7 cellular contexts compared by ENCODE assay signal in the genomic region with DNA sequence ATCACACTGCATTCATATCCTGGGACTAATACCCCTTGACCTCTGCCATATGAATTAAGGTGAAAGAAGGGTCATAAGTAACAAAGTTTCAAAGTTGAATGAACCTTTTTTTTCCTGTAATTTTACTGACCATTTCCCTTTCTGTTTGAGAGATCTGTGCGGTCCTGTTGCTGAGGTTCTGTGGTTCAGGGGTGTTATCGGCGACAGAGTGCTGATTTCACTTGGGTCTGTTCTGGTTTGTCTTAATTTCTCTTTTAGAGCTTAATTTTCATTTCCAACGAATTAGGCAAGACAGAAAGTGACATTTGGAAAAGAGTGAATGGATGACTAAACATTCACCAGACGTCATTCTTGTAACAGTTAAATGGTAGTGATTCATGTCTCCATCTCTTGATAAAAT.
DNase-seq lines count a peak whose midpoint lies in the region; TF ChIP-seq lines count a peak whose summit lies in the region.
"Not testable (repeated sequence)": the region's sequence is repeated elsewhere in the genome, so short reads cannot be mapped to it uniquely, and the experiment has no call there.

No MANE protein-coding gene starts in this region.

- 44% methylated on average over 4 of the region's 5 CpGs for WGBS in SK-N-SH (ENCODE audit: low lambda C conversion rate)
- no CpG with 5 or more reads among the region's 5 CpGs for WGBS in mesenchymal stem cell

- not testable (repeated sequence) for H3K23ac ChIP-seq in mesenchymal stem cell (ENCODE audit: low read length in 2 of 2)

- H4K20me1 ChIP-seq in SK-N-SH (ENCODE audit: insufficient read depth), result peaks cover 21% of the 10 kb centered on the region

- not testable (repeated sequence) for H2BK120ac ChIP-seq in mesenchymal stem cell (ENCODE audit: low read depth, low read length)

- 0 out of 2 replicates have a peak overlapping the region, but pooled peaks have one; percentile 3 for H3K9ac ChIP-seq in SK-N-SH
- H3K9ac ChIP-seq in mesenchymal stem cell (ENCODE audit: low read length), result peak overlapping the region; percentile 61

- H3K27ac Mint-ChIP-seq in HFFc6, result peak overlapping the region; percentile 59
- peak overlapping the region; percentile 48 for H3K27ac Mint-ChIP-seq in activated CD4-positive, alpha-beta memory T cell treated with anti-CD3 and anti-CD28 coated beads, Interleukin-2, amount 10 ng/mL, durations not matched to agents 7 days and 5 days

- not testable (repeated sequence) for DNase-seq in HFFc6; SK-N-SH; activated CD4-positive, alpha-beta memory T cell treated with anti-CD3 and anti-CD28 coated beads, Interleukin-2, amount 10 ng/mL, durations not matched to agents 7 days and 5 days; breast epithelium (ENCODE audit: low spot score in 2 of 2); mesenchymal stem cell
- DNase-seq in activated naive CD4-positive, alpha-beta T cell treated with Interleukin-2 at 50 U/mL for 16 hours, result peak; percentile 48
- DNase-seq in stimulated activated CD4-positive, alpha-beta T cell treated with anti-CD3 and anti-CD28 coated beads, Interleukin-2, amount 100 ng/mL, for 24 hours, result peak; percentile 41 to 54

- intact Hi-C loops in breast epithelium (cut with DNase I; ENCODE audit: low total_unique reads), result not testable (repeated sequence)

- not testable (repeated sequence) for H3K79me1 ChIP-seq in mesenchymal stem cell (replicated peaks; ENCODE audit: low read length, poor library complexity, severe bottlenecking)

- not testable (repeated sequence) for H2AK5ac ChIP-seq in mesenchymal stem cell (ENCODE audit: low read length, severe bottlenecking)

- TF ChIP-seq RAD21 in SK-N-SH (IDR thresholded peaks at IDR 0.05; ENCODE audit: low read length), result not testable (repeated sequence)

- not testable (repeated sequence) for H3K4ac ChIP-seq in mesenchymal stem cell (ENCODE audit: low read depth in 1 of 2, low read length in 2 of 2)

- H3K36me3 ChIP-seq in SK-N-SH (replicated peaks in 1 of 2; ENCODE audit: control insufficient read depth in 1 of 2, insufficient read depth in 2 of 2, low read length in 1 of 2); breast epithelium; mesenchymal stem cell (ENCODE audit: control insufficient read depth in 1 of 2, insufficient read depth in 2 of 2, low read depth in 1 of 2, low read length in 2 of 2): not testable (repeated sequence)

- H2BK5ac ChIP-seq in mesenchymal stem cell (ENCODE audit: low read depth, low read length, poor library complexity, severe bottlenecking), result not testable (repeated sequence)

- not testable (repeated sequence) for H4K91ac ChIP-seq in mesenchymal stem cell (ENCODE audit: low read length)

- TF ChIP-seq CTCF in HFFc6 (IDR thresholded peaks at IDR 0.05); SK-N-SH (IDR thresholded peaks at IDR 0.05); breast epithelium (IDR thresholded peaks at IDR 0.05): not testable (repeated sequence)

- H3K4me1 ChIP-seq in SK-N-SH (ENCODE audit: control insufficient read depth in 1 of 2, insufficient read depth in 2 of 2, low read depth in 1 of 2, low read length in 1 of 2); breast epithelium; mesenchymal stem cell (ENCODE audit: control insufficient read depth, insufficient read depth, low read depth, low read length): not testable (repeated sequence)

- not testable (repeated sequence) for H3K27me3 ChIP-seq in SK-N-SH (ENCODE audit: insufficient read depth); breast epithelium; mesenchymal stem cell (ENCODE audit: control insufficient read depth in 1 of 2, insufficient read depth in 1 of 2, low read length in 2 of 2)

- not testable (repeated sequence) for H3K14ac ChIP-seq in mesenchymal stem cell (ENCODE audit: low read length in 2 of 2)

- H3K9me3 ChIP-seq in SK-N-SH; breast epithelium; mesenchymal stem cell (ENCODE audit: control insufficient read depth, low read length): not testable (repeated sequence)

- not testable (repeated sequence) for H2AFZ ChIP-seq in SK-N-SH (ENCODE audit: low read depth); mesenchymal stem cell (ENCODE audit: low read depth, low read length)

- not testable (repeated sequence) for H3K4me3 Mint-ChIP-seq in HFFc6
- H3K4me3 Mint-ChIP-seq in activated CD4-positive, alpha-beta memory T cell treated with anti-CD3 and anti-CD28 coated beads, Interleukin-2, amount 10 ng/mL, durations not matched to agents 7 days and 5 days, result peak overlapping the region; percentile 30

- H2BK12ac ChIP-seq in mesenchymal stem cell (ENCODE audit: low read length in 2 of 2), result not testable (repeated sequence)

- not testable (repeated sequence) for H4K8ac ChIP-seq in mesenchymal stem cell (ENCODE audit: low read length)

- not testable (repeated sequence) for TF ChIP-seq EP300 in SK-N-SH (IDR thresholded peaks at IDR 0.05; ENCODE audit: borderline replicate concordance in 1 of 2, low read depth in 1 of 2, low read length in 1 of 2)

- POLR2A ChIA-PET in SK-N-SH (lab: Yijun Ruan, JAX); activated CD4-positive, alpha-beta memory T cell treated with anti-CD3 and anti-CD28 coated beads, Interleukin-2, amount 10 ng/mL, durations not matched to agents 7 days and 5 days (lab: Charles Lee): not testable (repeated sequence)

- H3K9me2 ChIP-seq in SK-N-SH, result not testable (repeated sequence)

- peak overlapping the region; percentile 63 for H3K4me2 ChIP-seq in SK-N-SH
- H3K4me2 ChIP-seq in mesenchymal stem cell (ENCODE audit: low read length, poor library complexity, severe bottlenecking), result not testable (repeated sequence)

- not testable (repeated sequence) for H3K36me3 Mint-ChIP-seq in HFFc6 (ENCODE audit: low read depth); activated CD4-positive, alpha-beta memory T cell treated with anti-CD3 and anti-CD28 coated beads, Interleukin-2, amount 10 ng/mL, durations not matched to agents 7 days and 5 days (ENCODE audit: low read depth)

- H2BK15ac ChIP-seq in mesenchymal stem cell (ENCODE audit: low read depth, poor library complexity, severe bottlenecking), result not testable (repeated sequence)

- H3K27ac ChIP-seq in SK-N-SH (ENCODE audit: low read depth in 2 of 2, low read length in 1 of 2) (peak overlapping the region in 1 of 2 experiments; percentile 69; a peak in 2 of 4 replicates), breast epithelium (peak overlapping the region; percentile 8 to 48)
- not testable (repeated sequence) for H3K27ac ChIP-seq in mesenchymal stem cell (ENCODE audit: low read length, poor library complexity, severe bottlenecking)

- not testable (repeated sequence) for H3K18ac ChIP-seq in mesenchymal stem cell (ENCODE audit: low read depth in 1 of 2, low read length in 2 of 2)

- not testable (repeated sequence) for H3K27me3 Mint-ChIP-seq in HFFc6 (ENCODE audit: insufficient read depth); activated CD4-positive, alpha-beta memory T cell treated with anti-CD3 and anti-CD28 coated beads, Interleukin-2, amount 10 ng/mL, durations not matched to agents 7 days and 5 days

- CTCF ChIA-PET in SK-N-SH (lab: Yijun Ruan, JAX); activated CD4-positive, alpha-beta memory T cell treated with anti-CD3 and anti-CD28 coated beads, Interleukin-2, amount 10 ng/mL, durations not matched to agents 7 days and 5 days (lab: Charles Lee): not testable (repeated sequence)

- not testable (repeated sequence) for H3K4me1 Mint-ChIP-seq in HFFc6 (ENCODE audit: low read depth)
- peaks cover 17% of the 10 kb centered on the region for H3K4me1 Mint-ChIP-seq in activated CD4-positive, alpha-beta memory T cell treated with anti-CD3 and anti-CD28 coated beads, Interleukin-2, amount 10 ng/mL, durations not matched to agents 7 days and 5 days

- H3F3A ChIP-seq in SK-N-SH (replicated peaks; ENCODE audit: insufficient read depth), result not testable (repeated sequence)

- not testable (repeated sequence) for H3K4me3 ChIP-seq in SK-N-SH (ENCODE audit: low read depth in 2 of 2, low read length in 1 of 2); breast epithelium; mesenchymal stem cell (ENCODE audit: insufficient read depth in 1 of 2, low read depth in 1 of 2, low read length in 2 of 2)

- H3K79me2 ChIP-seq in SK-N-SH (ENCODE audit: insufficient read depth), result peaks cover 16% of the 10 kb centered on the region

- not testable (repeated sequence) for TF ChIP-seq POLR2A in breast epithelium (IDR thresholded peaks at IDR 0.05)

- not testable (repeated sequence) for H3K9me3 Mint-ChIP-seq in HFFc6; activated CD4-positive, alpha-beta memory T cell treated with anti-CD3 and anti-CD28 coated beads, Interleukin-2, amount 10 ng/mL, durations not matched to agents 7 days and 5 days
